Comparison of ENCODE assay signal across 1 cellular context in the genomic region with DNA sequence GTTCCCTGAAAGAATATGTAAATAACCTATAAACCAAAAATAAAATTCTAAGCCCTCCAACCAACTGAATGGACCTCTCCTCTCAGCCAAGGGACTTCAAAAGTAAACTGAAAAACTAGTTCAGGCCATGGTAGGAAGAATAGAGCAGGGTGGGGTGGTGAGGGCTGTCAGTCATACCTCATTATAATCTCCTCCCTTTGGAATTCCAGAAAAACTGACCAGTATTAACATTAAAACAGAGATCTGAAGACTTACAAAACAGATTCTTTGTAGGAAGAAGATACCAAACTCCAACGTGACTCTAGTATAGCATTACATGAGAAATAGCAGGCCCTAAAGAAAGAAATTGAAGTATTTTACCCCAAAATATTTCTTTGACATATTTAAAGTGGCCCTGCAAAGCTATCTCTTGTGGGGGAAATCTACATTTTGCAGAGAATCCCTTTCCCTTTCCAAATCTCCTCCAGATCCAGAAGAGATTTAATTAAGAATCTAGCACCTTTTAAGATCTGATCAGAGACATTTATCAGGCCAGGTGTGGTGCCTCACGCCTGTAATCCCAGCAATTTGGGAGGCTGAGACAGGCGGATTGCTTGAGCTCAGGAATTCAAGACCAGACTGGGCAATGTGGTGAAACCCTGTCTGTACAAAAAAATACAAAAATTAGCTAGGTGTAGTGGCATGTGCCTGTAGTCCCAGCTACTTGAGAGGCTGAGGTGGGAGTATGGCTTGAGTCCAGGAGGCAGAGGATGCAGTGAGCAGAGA.
TF ChIP-seq lines count a peak whose summit lies in the region.

No MANE protein-coding gene starts in this region.

TF ChIP-seq in HepG2, 621 proteins besides CTCF, POLR2A, EP300 and RAD21 (continued from another document):
- TF ChIP-seq GTF2F1 (IDR thresholded peaks at IDR 0.05; ENCODE audit: low read length) (no peak), FOXM1 (CRISPR knock-in tag; IDR thresholded peaks at IDR 0.05) (no peak), ZC3H4 (CRISPR knock-in tag; IDR thresholded peaks at IDR 0.05; ENCODE audit: borderline replicate concordance) (no peak)
